14 cellular contexts compared by ENCODE assay signal in the genomic region with DNA sequence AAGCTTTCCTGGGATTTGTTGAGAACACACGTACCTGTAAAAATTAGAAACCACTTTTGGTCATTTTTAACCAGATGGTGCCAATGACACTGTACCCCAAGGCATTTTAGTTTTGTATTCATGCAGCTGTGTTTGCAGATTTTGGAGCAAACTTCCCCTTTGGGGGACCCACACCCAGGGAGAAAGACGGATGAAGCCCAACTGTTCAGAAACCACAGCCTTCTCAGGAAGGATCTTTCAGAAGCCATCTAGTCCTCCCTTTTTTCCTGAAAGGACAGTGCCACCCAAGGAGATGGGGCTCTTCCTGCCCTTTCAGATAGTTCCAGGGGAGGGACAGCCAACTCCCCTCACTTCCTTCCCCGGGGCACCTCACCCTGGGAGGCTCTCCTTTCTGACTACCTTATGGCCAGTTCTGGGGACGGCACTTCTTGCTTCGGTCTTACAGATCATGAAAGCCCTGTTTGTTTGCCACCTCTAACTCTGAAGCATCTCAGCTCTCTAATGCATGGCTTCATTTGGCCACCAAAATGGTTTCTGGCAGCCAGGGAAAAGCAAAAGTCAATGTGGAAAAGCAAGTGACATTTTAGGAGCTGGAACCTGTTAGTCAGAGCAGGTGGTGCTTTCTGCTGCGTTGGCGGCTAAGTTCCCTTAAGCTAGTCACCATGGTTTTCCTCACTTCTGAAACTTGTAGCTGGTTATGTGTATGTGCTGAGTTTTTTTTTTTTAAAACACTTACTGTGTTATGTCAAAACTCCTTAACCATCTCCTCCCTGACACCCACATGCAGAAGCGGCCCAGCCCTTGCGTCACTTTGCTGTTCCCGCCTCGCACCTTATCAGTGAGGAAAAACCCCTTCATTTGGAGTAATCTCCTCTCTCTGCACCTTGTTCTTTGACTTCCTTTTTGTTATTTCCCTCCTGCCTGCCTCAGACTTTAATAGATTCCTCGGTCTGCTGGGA. TPM values are rescaled to one million over a fixed set of nuclear protein-coding genes. Genes with fewer than 3 reads are reported as not detected.
DNase-seq lines count a peak whose midpoint lies in the region; ATAC-seq and TF ChIP-seq lines count a peak whose summit lies in the region.
"Had no signal": no experiment of that assay in that cellular context is flagged by ENCODE, and none has a peak within 500 bp of the region (broad histone marks: within the 10 kb centered on the region; RNA-seq: fewer than 3 reads in every experiment).

No MANE protein-coding gene starts in this region.

- H3K4me1 ChIP-seq in osteoblast (ENCODE audit: insufficient read depth, low read length), result no peaks in the 10 kb centered on the region

- H3K27me3 Mint-ChIP-seq in activated T-cell treated with anti-CD3 and anti-CD28 coated beads, Interleukin-2, amount 50 U/mL, for 4 hours (ENCODE audit: low read depth), result no peaks in the 10 kb centered on the region
- H3K27me3 Mint-ChIP-seq in CD4-positive, alpha-beta T cell, result peaks cover 12% of the 10 kb centered on the region

- DNase-seq in AML-193 (lab: John Stamatoyannopoulos, UW) (peak; percentile 32 to 34), osteoblast (ENCODE audit: insufficient read length, low spot score, missing footprints) (peak; percentile 14), NCI-H82 treated with DMSO at 0.1 percent for 48 hours (lab: John Stamatoyannopoulos, UW; ENCODE audit: unreplicated experiment) (no peak), RWPE1 (ENCODE audit: low spot score) (no peak)
- DNase-seq in activated T-cell treated with anti-CD3 and anti-CD28 coated beads, Interleukin-2, amount 50 U/mL, for 4 hours, result peak; percentile 19
- DNase-seq in CD4-positive, alpha-beta T cell, result no peak
- DNase-seq: glutamatergic neuron, H9, mucosa of descending colon, NCI-H345, T-helper 17 cell had no signal

- no peak overlapping the region for H3K27ac Mint-ChIP-seq in CD4-positive, alpha-beta T cell
- H3K27ac Mint-ChIP-seq: CD8-positive, alpha-beta T cell; T-helper 17 cell had no signal

- no peak overlapping the region for H2AFZ ChIP-seq in osteoblast (ENCODE audit: low read length)

- CTCF ChIA-PET in CD4-positive, alpha-beta T cell (lab: Charles Lee), result interaction anchor here (1.0 to 1.2 kb wide), 2 partner anchors 16 to 18 kb away, joined by 4 read pairs; no protein-coding TSS in a partner anchor
- CTCF ChIA-PET in RWPE1 (lab: Yijun Ruan, JAX), result interaction anchor here (0.6 to 3.6 kb wide), 3 partner anchors 8 to 42 kb away, joined by 4 to 30 read pairs (median 10); no protein-coding TSS in a partner anchor

- no peak for TF ChIP-seq CTCF in osteoblast (IDR thresholded peaks at IDR 0.05; ENCODE audit: extremely low read depth, low read depth, low read length)
- no peak for TF ChIP-seq CTCF in CD4-positive, alpha-beta T cell (IDR thresholded peaks at IDR 0.05)
- no peak for TF ChIP-seq CTCF in RWPE1 (conservative IDR thresholded peaks at IDR 0.05; ENCODE audit: low read depth)

- no peaks in the 10 kb centered on the region for H3K9me3 ChIP-seq in osteoblast (ENCODE audit: low read depth, low read length)
- no peaks in the 10 kb centered on the region for H3K9me3 ChIP-seq in CD4-positive, alpha-beta T cell (ENCODE audit: control insufficient read depth, low read length)
- H3K9me3 ChIP-seq: mucosa of descending colon had no signal

- H3K4me1 Mint-ChIP-seq in activated T-cell treated with anti-CD3 and anti-CD28 coated beads, Interleukin-2, amount 50 U/mL, for 4 hours (ENCODE audit: low read depth), result peaks cover 22% of the 10 kb centered on the region
- peaks cover 4% of the 10 kb centered on the region for H3K4me1 Mint-ChIP-seq in CD4-positive, alpha-beta T cell (ENCODE audit: low read depth)

- no peaks in the 10 kb centered on the region for H3K9me3 Mint-ChIP-seq in activated T-cell treated with anti-CD3 and anti-CD28 coated beads, Interleukin-2, amount 50 U/mL, for 4 hours
- H3K9me3 Mint-ChIP-seq in CD4-positive, alpha-beta T cell, result no peaks in the 10 kb centered on the region
- H3K9me3 Mint-ChIP-seq: CD8-positive, alpha-beta T cell; H9 had no signal

- no peak overlapping the region for H3K4me2 ChIP-seq in osteoblast (ENCODE audit: insufficient read depth, low read length)

- H3K27ac ChIP-seq in osteoblast (ENCODE audit: low read depth, low read length), result no peak overlapping the region
- no peak overlapping the region for H3K27ac ChIP-seq in CD4-positive, alpha-beta T cell (ENCODE audit: low read depth, low read length)
- H3K27ac ChIP-seq in RWPE1, result no peak overlapping the region

- no peaks in the 10 kb centered on the region for H4K20me1 ChIP-seq in osteoblast (ENCODE audit: insufficient read depth, low read length)

- H3K36me3 Mint-ChIP-seq in activated T-cell treated with anti-CD3 and anti-CD28 coated beads, Interleukin-2, amount 50 U/mL, for 4 hours (ENCODE audit: insufficient read depth), result no peaks in the 10 kb centered on the region
- no peaks in the 10 kb centered on the region for H3K36me3 Mint-ChIP-seq in CD4-positive, alpha-beta T cell (ENCODE audit: low read depth)

- no peaks in the 10 kb centered on the region for H3K36me3 ChIP-seq in osteoblast (ENCODE audit: insufficient read depth, low read length)

- no peak overlapping the region for H3K4me3 ChIP-seq in osteoblast (ENCODE audit: insufficient read depth, low read length)
- H3K4me3 ChIP-seq: mucosa of descending colon had no signal

- no peaks in the 10 kb centered on the region for H3K27me3 ChIP-seq in osteoblast (ENCODE audit: insufficient read depth, low read length)
- H3K27me3 ChIP-seq in CD4-positive, alpha-beta T cell (ENCODE audit: control insufficient read depth, insufficient read depth, low read length), result no peaks in the 10 kb centered on the region

- POLR2A ChIA-PET in CD4-positive, alpha-beta T cell (lab: Charles Lee), result no interaction called here
- POLR2A ChIA-PET in RWPE1 (lab: Yijun Ruan, JAX; ENCODE audit: low non-redundant PET), result no interaction called here

- H3K79me2 ChIP-seq in osteoblast (ENCODE audit: insufficient read depth, low read length), result no peaks in the 10 kb centered on the region

- ATAC-seq in GM21529 (IDR thresholded peaks at IDR 0.05; ENCODE audit: unreplicated experiment), result peak; percentile 61
- peak; percentile 89 to 91 for ATAC-seq in activated T-cell treated with anti-CD3 and anti-CD28 coated beads, Interleukin-2, amount 50 U/mL, for 4 hours
- no peak for ATAC-seq in CD4-positive, alpha-beta T cell (ENCODE audit: poor library complexity)
- ATAC-seq in GM19467 (IDR thresholded peaks at IDR 0.05; ENCODE audit: unreplicated experiment), result no peak
- ATAC-seq: CD8-positive, alpha-beta T cell; mucosa of descending colon; T-helper 17 cell had no signal

- intact Hi-C loops in CD4-positive, alpha-beta T cell (cut with DNase I, micrococcal nuclease), result no loop called here

- peak overlapping the region; percentile 46 for H3K4me3 Mint-ChIP-seq in activated T-cell treated with anti-CD3 and anti-CD28 coated beads, Interleukin-2, amount 50 U/mL, for 4 hours
- H3K4me3 Mint-ChIP-seq in CD4-positive, alpha-beta T cell, result no peak overlapping the region
- H3K4me3 Mint-ChIP-seq: CD8-positive, alpha-beta T cell; H9; T-helper 17 cell had no signal

RNA-seq across cellular contexts. Expression of gene TMCC2, which starts 10.1 kb away (rescaled TPM):
- 10 to 100 TPM in 2 of 3 donors, 1 to 10 TPM in 1; 7.8 to 13.6 (median 11.5) TPM for total RNA-seq in activated T-cell treated with anti-CD3 and anti-CD28 coated beads, Interleukin-2, amount 50 U/mL, for 4 hours
- total RNA-seq in osteoblast, result 1.8 and 2.9 TPM in 2 replicates
- 1 to 10 TPM in 1 of 2 experiments, under 1 TPM in 1; 0.74 to 1.1 TPM for total RNA-seq in CD4-positive, alpha-beta T cell

RNA-seq across cellular contexts. Expression of gene DSTYK, which starts 26.3 kb away (rescaled TPM):
- 10 to 100 TPM; 13.8 to 15.9 (median 15.0) TPM for total RNA-seq in activated T-cell treated with anti-CD3 and anti-CD28 coated beads, Interleukin-2, amount 50 U/mL, for 4 hours
- total RNA-seq in osteoblast, result 16.5 and 18.1 TPM in 2 replicates
- 10 to 100 TPM; 13.9 to 15.3 TPM for total RNA-seq in CD4-positive, alpha-beta T cell

Comparison
In these comparisons a context has a peak if more than half of its experiments do, and no peak if none do; other contexts are left out.
1. DNase-seq: peak in AML-193 (2 of 2), activated T-cell treated with anti-CD3 and anti-CD28 coated beads, Interleukin-2, amount 50 U/mL, for 4 hours (single experiment) and osteoblast (single experiment); none in CD4-positive, alpha-beta T cell (0 of 10), NCI-H82 treated with DMSO at 0.1 percent for 48 hours (single experiment) and RWPE1 (single experiment).
2. ATAC-seq: peak in GM21529 (single experiment) and activated T-cell treated with anti-CD3 and anti-CD28 coated beads, Interleukin-2, amount 50 U/mL, for 4 hours (2 of 2); none in CD4-positive, alpha-beta T cell (single experiment) and GM19467 (single experiment).